In genomic region chr2:240568678-240569522, GRCh38 we compare ENCODE assay signal across 9 cellular contexts. TPM values are rescaled to one million over a fixed set of nuclear protein-coding genes. Genes with fewer than 3 reads are reported as not detected.
A peak's percentile ranks its signal among the peaks of the same experiment; 100 is the strongest.
DNase-seq lines count a peak whose midpoint lies in the region; ATAC-seq, FAIRE-seq and TF ChIP-seq lines count a peak whose summit lies in the region.
"Had no signal": no experiment of that assay in that cellular context is flagged by ENCODE, and none has a peak within 500 bp of the region (broad histone marks: within the 10 kb centered on the region; RNA-seq: fewer than 3 reads in every experiment).

No MANE protein-coding gene starts in this region.

- peaks cover 24 to 83% of the 10 kb centered on the region in 2 experiments for H3K4me1 ChIP-seq in K562 (replicated peaks in 1 of 2; ENCODE audit: control insufficient read depth in 2 of 2, insufficient read depth in 2 of 2, low read length in 2 of 2)

- 0 out of 2 replicates have a peak overlapping the region, but pooled peaks have one; percentile 45 for H2AFZ ChIP-seq in K562 (ENCODE audit: low read depth, low read length)

- DNase-seq in BJ (ENCODE audit: low read depth) (no peak), SK-N-MC (ENCODE audit: low read depth, low spot score) (no peak), K562 (ENCODE audit: extremely low read depth in 1 of 4, low spot score in 3 of 4) (peak; percentile 34 to 61 (median 55)), retinal pigment epithelial cell (ENCODE audit: low read depth) (no peak)

- TF ChIP-seq POLR2A in K562 (conservative IDR thresholded peaks at IDR 0.05): no peak

- ATAC-seq in GM18907 (IDR thresholded peaks at IDR 0.05; ENCODE audit: unreplicated experiment) (peak; percentile 17), HG03571 (IDR thresholded peaks at IDR 0.05; ENCODE audit: unreplicated experiment) (peak; percentile 19), K562 (no peak), HG03469 (IDR thresholded peaks at IDR 0.05; ENCODE audit: unreplicated experiment) (no peak)

- TF ChIP-seq CTCF in BJ (IDR thresholded peaks at IDR 0.05; ENCODE audit: insufficient read depth, low read depth, low read length) (no peak), K562 (IDR thresholded peaks at IDR 0.05 in 2 of 3, conservative IDR thresholded peaks at IDR 0.05 in 1 of 3; ENCODE audit: insufficient read depth in 2 of 3, low read depth in 1 of 3, low read length in 3 of 3) (no peak), retinal pigment epithelial cell (conservative IDR thresholded peaks at IDR 0.05; ENCODE audit: low read depth, low read length) (no peak)

- H3K4me3 ChIP-seq in BJ (ENCODE audit: low read depth, low read length) (peak overlapping the region; percentile 54), SK-N-MC (peak overlapping the region; percentile 82), K562 (peak overlapping the region; percentile 58), iPS-11a (ENCODE audit: low read depth, low read length) (peak overlapping the region; percentile 41), retinal pigment epithelial cell (ENCODE audit: low read length) (peak overlapping the region; percentile 47)

- H3K36me3 ChIP-seq in BJ (ENCODE audit: control insufficient read depth, insufficient read depth, low read length) (0 out of 2 replicates have a peak, but pooled peaks cover 1% of the 10 kb centered on the region), SK-N-MC (ENCODE audit: insufficient read depth, low read length) (no peaks in the 10 kb centered on the region), K562 (ENCODE audit: control insufficient read depth, insufficient read depth, low read length) (peaks cover 8% of the 10 kb centered on the region; the same call in 2 of the 3 replicates)

- no peak for FAIRE-seq in K562 (lab: Jason Lieb, UNC)
- FAIRE-seq: TTC549 had no signal

- H4K20me1 ChIP-seq in K562 (replicated peaks; ENCODE audit: control insufficient read depth, insufficient read depth, low read length): no peaks in the 10 kb centered on the region

- peaks cover 58% of the 10 kb centered on the region for H3K79me2 ChIP-seq in K562 (ENCODE audit: control insufficient read depth, insufficient read depth, low read length)

- no peak for TF ChIP-seq RAD21 in K562 (CRISPR knock-in tag; conservative IDR thresholded peaks at IDR 0.05 in 1 of 2, IDR thresholded peaks at IDR 0.05 in 1 of 2)

- POLR2A ChIA-PET in BJ (lab: Charles Lee) (no interaction called here), K562 (lab: Yijun Ruan, JAX) (interaction anchor here (0.6 to 1.4 kb wide), 3 partner anchors 10 to 18 kb away, joined by 3 to 5 read pairs (median 4); partner anchors contain the start of gene CAPN10)

- H3K27ac ChIP-seq in SK-N-MC (no peak overlapping the region), K562 (ENCODE audit: extremely low read depth, low read depth, low read length) (peak overlapping the region; percentile 59)

- no TSS peak for BruUV-seq in K562 (replicated peaks; lab: Mats Ljungman, UMichigan)

- in situ Hi-C loops in K562 (cut with MboI): no loop called here

- WGBS in K562 (ENCODE audit: insufficient coverage, low coverage, missing lambda C conversion rate): 3% methylated on average over 20 of the region's 93 CpGs

- H3K9ac ChIP-seq in SK-N-MC (ENCODE audit: insufficient read length): peak overlapping the region; percentile 69
- H3K9ac ChIP-seq in K562 (ENCODE audit: insufficient read depth in 1 of 2, low read depth in 2 of 2, low read length in 2 of 2): peak overlapping the region; percentile 42 to 89; a peak in 3 of 4 replicates

- no peaks in the 10 kb centered on the region for H3K9me3 ChIP-seq in SK-N-MC (ENCODE audit: low read depth, low read length)
- no peaks in the 10 kb centered on the region for H3K9me3 ChIP-seq in K562 (replicated peaks; ENCODE audit: control insufficient read depth, insufficient read depth, low read depth, low read length)

- CTCF ChIA-PET in BJ (lab: Yijun Ruan, JAX): interaction anchor here (0.6 to 1.4 kb wide), 4 partner anchors 9 to 968 kb away, joined by 3 to 5 read pairs (median 4); partner anchors contain the start of gene CAPN10
- CTCF ChIA-PET in K562 (lab: Yijun Ruan, JAX; ENCODE audit: low intra/inter-chr PET ratio): no interaction called here

- H3K9me1 ChIP-seq in K562 (ENCODE audit: control insufficient read depth, insufficient read depth, low read length): no peaks in the 10 kb centered on the region

- intact Hi-C loops in K562 (cut with micrococcal nuclease): loop anchor here (10.0 kb wide), 1 partner anchor 54 kb away; no protein-coding TSS in a partner anchor

- TF ChIP-seq EP300 in K562 (IDR thresholded peaks at IDR 0.05; ENCODE audit: low read length): no peak

- H3K27me3 ChIP-seq in BJ (ENCODE audit: control insufficient read depth, insufficient read depth, low read length): no peaks in the 10 kb centered on the region
- H3K27me3 ChIP-seq in K562 (ENCODE audit: control insufficient read depth in 2 of 2, insufficient read depth in 2 of 2, low read length in 2 of 2): no peaks in the 10 kb centered on the region

- peak overlapping the region; percentile 77 for H3K4me2 ChIP-seq in K562 (ENCODE audit: insufficient read depth, low read length)

RNA-seq across cellular contexts. Expression of gene RNPEPL1, which starts 0.6 kb away (rescaled TPM):
- 7.3 and 12.7 TPM in 2 replicates for polyA plus RNA-seq in BJ (2011; rRNA removed)
- 25.4 and 47.9 TPM in 2 replicates for polyA minus RNA-seq in BJ (2011; rRNA and poly(A)+ RNA removed)
- 13.5 and 56.3 TPM in 2 replicates for total RNA-seq in K562 (2011; cell fraction: chromatin; rRNA removed; ENCODE audit: low replicate concordance)
- total RNA-seq in K562 (2011; cell fraction: nucleolus; rRNA removed): 37.2 and 53.2 TPM in 2 replicates
- total RNA-seq in K562 (2011; cell fraction: nucleoplasm; rRNA removed): 20.7 and 21.8 TPM in 2 replicates
- total RNA-seq in K562 (2014; rRNA removed): 15.7 and 25.3 TPM in 2 replicates
- 1.7 and 2.5 TPM in 2 replicates for total RNA-seq in K562 (2014; rRNA removed; fragmentation: Illumina TruSeq; extraction: Trizol)
- total RNA-seq in K562 (2015; rRNA removed; fragmentation: Illumina TruSeq; extraction: Trizol): 7.0 and 7.1 TPM in 2 replicates
- 38.3 and 38.7 TPM in 2 replicates for total RNA-seq in K562 (2021)
- polyA plus RNA-seq in K562 (2011; rRNA removed): 5.5 and 10.0 TPM in 2 replicates
- polyA plus RNA-seq in K562 (2011; cell fraction: cytosol; rRNA removed): 12.6 and 28.4 TPM in 2 replicates
- 56.7 and 79.9 TPM in 2 replicates for polyA plus RNA-seq in K562 (2011; cell fraction: nucleus; rRNA removed)
- 21.9 and 55.2 TPM in 2 replicates for polyA plus RNA-seq in K562 (2012)
- polyA plus RNA-seq in K562 (2014; fragmentation: Illumina TruSeq; extraction: Trizol): 5.6 and 21.3 TPM in 2 replicates
- under 1 TPM; 0.07 to 0.45 TPM for polyA plus RNA-seq in K562 (2014; fragmentation: Nextera tagmentation; extraction: Ambion mirVana)
- polyA plus RNA-seq in K562 (2014; rRNA removed): 21.9 and 28.2 TPM in 2 replicates
- polyA minus RNA-seq in K562 (2011; rRNA and poly(A)+ RNA removed): 1.9 and 3.7 TPM in 2 replicates
- polyA minus RNA-seq in K562 (2011; cell fraction: cytosol; rRNA and poly(A)+ RNA removed): 29.7 and 42.0 TPM in 2 replicates
- 17.6 and 18.4 TPM in 2 replicates for polyA minus RNA-seq in K562 (2011; cell fraction: nucleus; rRNA and poly(A)+ RNA removed)

RNA-seq across cellular contexts. Expression of gene DUSP28, which starts 8.7 kb away (rescaled TPM):
- polyA plus RNA-seq in BJ (2011; rRNA removed) (3.1 and 4.6 TPM in 2 replicates), K562 (2011; rRNA removed) (7.5 and 8.1 TPM in 2 replicates), K562 (2014; fragmentation: Illumina TruSeq; extraction: Trizol) (4.1 and 4.7 TPM in 2 replicates), K562 (2014; fragmentation: Nextera tagmentation; extraction: Ambion mirVana) (1 to 10 TPM; 2.8 to 4.2 TPM), K562 (2014; rRNA removed) (4.7 and 5.4 TPM in 2 replicates)
- polyA minus RNA-seq in BJ (2011; rRNA and poly(A)+ RNA removed): 1.8 TPM in 2 replicates
- 9.2 and 12.9 TPM in 2 replicates for total RNA-seq in K562 (2011; cell fraction: chromatin; rRNA removed; ENCODE audit: low replicate concordance)
- 7.8 and 10.5 TPM in 2 replicates for total RNA-seq in K562 (2011; cell fraction: nucleolus; rRNA removed)
- 11.3 and 11.6 TPM in 2 replicates for total RNA-seq in K562 (2011; cell fraction: nucleoplasm; rRNA removed)
- total RNA-seq in K562 (2014; rRNA removed) (5.1 and 5.6 TPM in 2 replicates), K562 (2014; rRNA removed; fragmentation: Illumina TruSeq; extraction: Trizol) (4.2 and 5.8 TPM in 2 replicates), K562 (2015; rRNA removed; fragmentation: Illumina TruSeq; extraction: Trizol) (3.6 and 4.3 TPM in 2 replicates), K562 (2021) (3.3 and 6.3 TPM in 2 replicates)
- polyA plus RNA-seq in K562 (2011; cell fraction: cytosol; rRNA removed): 6.5 and 7.1 TPM in 2 replicates
- polyA plus RNA-seq in K562 (2011; cell fraction: nucleus; rRNA removed): 6.2 and 6.6 TPM in 2 replicates
- 5.6 and 7.6 TPM in 2 replicates for polyA plus RNA-seq in K562 (2012)
- 4.2 and 5.7 TPM in 2 replicates for polyA minus RNA-seq in K562 (2011; rRNA and poly(A)+ RNA removed)
- 1.2 and 2.1 TPM in 2 replicates for polyA minus RNA-seq in K562 (2011; cell fraction: cytosol; rRNA and poly(A)+ RNA removed)
- 3.4 and 3.8 TPM in 2 replicates for polyA minus RNA-seq in K562 (2011; cell fraction: nucleus; rRNA and poly(A)+ RNA removed)

RNA-seq across cellular contexts. Expression of gene ANKMY1, which starts 11.1 kb away (rescaled TPM):
- polyA plus RNA-seq in BJ (2011; rRNA removed) (4.4 and 6.8 TPM in 2 replicates), K562 (2011; rRNA removed) (13.0 and 18.7 TPM in 2 replicates), K562 (2014; fragmentation: Illumina TruSeq; extraction: Trizol) (12.4 and 13.8 TPM in 2 replicates), K562 (2014; fragmentation: Nextera tagmentation; extraction: Ambion mirVana) (under 1 TPM; 0.75 to 0.87 TPM), K562 (2014; rRNA removed) (11.7 and 11.9 TPM in 2 replicates)
- 9.4 and 11.2 TPM in 2 replicates for polyA minus RNA-seq in BJ (2011; rRNA and poly(A)+ RNA removed)
- total RNA-seq in K562 (2011; cell fraction: chromatin; rRNA removed; ENCODE audit: low replicate concordance): 94.4 and 106 TPM in 2 replicates
- total RNA-seq in K562 (2011; cell fraction: nucleolus; rRNA removed): 48.0 and 49.5 TPM in 2 replicates
- total RNA-seq in K562 (2011; cell fraction: nucleoplasm; rRNA removed): 47.5 and 60.0 TPM in 2 replicates
- total RNA-seq in K562 (2014; rRNA removed) (7.7 and 8.2 TPM in 2 replicates), K562 (2014; rRNA removed; fragmentation: Illumina TruSeq; extraction: Trizol) (4.4 and 6.4 TPM in 2 replicates), K562 (2015; rRNA removed; fragmentation: Illumina TruSeq; extraction: Trizol) (10.7 and 12.3 TPM in 2 replicates), K562 (2021) (15.1 and 16.0 TPM in 2 replicates)
- 13.4 and 18.3 TPM in 2 replicates for polyA plus RNA-seq in K562 (2011; cell fraction: cytosol; rRNA removed)
- polyA plus RNA-seq in K562 (2011; cell fraction: nucleus; rRNA removed): 66.3 and 91.6 TPM in 2 replicates
- 12.3 and 19.9 TPM in 2 replicates for polyA plus RNA-seq in K562 (2012)
- 22.6 and 23.1 TPM in 2 replicates for polyA minus RNA-seq in K562 (2011; rRNA and poly(A)+ RNA removed)
- 9.9 and 13.2 TPM in 2 replicates for polyA minus RNA-seq in K562 (2011; cell fraction: cytosol; rRNA and poly(A)+ RNA removed)
- 34.6 and 45.8 TPM in 2 replicates for polyA minus RNA-seq in K562 (2011; cell fraction: nucleus; rRNA and poly(A)+ RNA removed)

RNA-seq across cellular contexts. Expression of gene CAPN10, which starts 17.6 kb away (rescaled TPM):
- polyA plus RNA-seq in BJ (2011; rRNA removed): 7.6 and 14.9 TPM in 2 replicates
- 4.6 and 7.8 TPM in 2 replicates for polyA minus RNA-seq in BJ (2011; rRNA and poly(A)+ RNA removed)
- 47.6 and 128 TPM in 2 replicates for total RNA-seq in K562 (2011; cell fraction: chromatin; rRNA removed; ENCODE audit: low replicate concordance)
- 79.5 and 81.2 TPM in 2 replicates for total RNA-seq in K562 (2011; cell fraction: nucleolus; rRNA removed)
- 52.6 and 61.5 TPM in 2 replicates for total RNA-seq in K562 (2011; cell fraction: nucleoplasm; rRNA removed)
- total RNA-seq in K562 (2014; rRNA removed): 18.6 and 24.3 TPM in 2 replicates
- total RNA-seq in K562 (2014; rRNA removed; fragmentation: Illumina TruSeq; extraction: Trizol): 3.7 and 4.1 TPM in 2 replicates
- 10.4 and 14.5 TPM in 2 replicates for total RNA-seq in K562 (2015; rRNA removed; fragmentation: Illumina TruSeq; extraction: Trizol)
- 19.3 and 25.3 TPM in 2 replicates for total RNA-seq in K562 (2021)
- polyA plus RNA-seq in K562 (2011; rRNA removed): 8.4 and 14.0 TPM in 2 replicates
- polyA plus RNA-seq in K562 (2011; cell fraction: cytosol; rRNA removed): 8.3 and 17.5 TPM in 2 replicates
- 81.9 and 107 TPM in 2 replicates for polyA plus RNA-seq in K562 (2011; cell fraction: nucleus; rRNA removed)
- 11.4 and 22.7 TPM in 2 replicates for polyA plus RNA-seq in K562 (2012)
- 4.7 and 8.9 TPM in 2 replicates for polyA plus RNA-seq in K562 (2014; fragmentation: Illumina TruSeq; extraction: Trizol)
- under 1 TPM; 0.08 to 0.41 TPM for polyA plus RNA-seq in K562 (2014; fragmentation: Nextera tagmentation; extraction: Ambion mirVana)
- 26.1 and 26.8 TPM in 2 replicates for polyA plus RNA-seq in K562 (2014; rRNA removed)
- 3.7 and 4.6 TPM in 2 replicates for polyA minus RNA-seq in K562 (2011; rRNA and poly(A)+ RNA removed)
- 7.4 and 9.3 TPM in 2 replicates for polyA minus RNA-seq in K562 (2011; cell fraction: cytosol; rRNA and poly(A)+ RNA removed)
- polyA minus RNA-seq in K562 (2011; cell fraction: nucleus; rRNA and poly(A)+ RNA removed): 26.9 and 33.0 TPM in 2 replicates

RNA-seq across cellular contexts. Expression of gene GPR35, which starts 56.4 kb away (rescaled TPM):
- polyA plus RNA-seq in BJ (2011; rRNA removed) (0.10 and 0.17 TPM in 2 replicates), K562 (2011; rRNA removed) (0.04 and 0.19 TPM in 2 replicates), K562 (2014; fragmentation: Illumina TruSeq; extraction: Trizol) (0.08 TPM in 1 of 2 replicates, not detected in the other), K562 (2014; fragmentation: Nextera tagmentation; extraction: Ambion mirVana) (not detected), K562 (2014; rRNA removed) (0.12 and 0.29 TPM in 2 replicates)
- not detected in 2 replicates for polyA minus RNA-seq in BJ (2011; rRNA and poly(A)+ RNA removed)
- 0.40 and 0.76 TPM in 2 replicates for total RNA-seq in K562 (2011; cell fraction: chromatin; rRNA removed; ENCODE audit: low replicate concordance)
- 0.50 and 0.53 TPM in 2 replicates for total RNA-seq in K562 (2011; cell fraction: nucleolus; rRNA removed)
- 0.73 TPM in 1 of 2 replicates, not detected in the other for total RNA-seq in K562 (2011; cell fraction: nucleoplasm; rRNA removed)
- total RNA-seq in K562 (2014; rRNA removed) (0.50 TPM in 1 of 2 replicates, not detected in the other), K562 (2014; rRNA removed; fragmentation: Illumina TruSeq; extraction: Trizol) (0.07 TPM in 1 of 2 replicates, not detected in the other), K562 (2015; rRNA removed; fragmentation: Illumina TruSeq; extraction: Trizol) (0.29 and 0.34 TPM in 2 replicates), K562 (2021) (0.20 and 0.33 TPM in 2 replicates)
- 0.13 and 0.25 TPM in 2 replicates for polyA plus RNA-seq in K562 (2011; cell fraction: cytosol; rRNA removed)
- 1.2 TPM in 2 replicates for polyA plus RNA-seq in K562 (2011; cell fraction: nucleus; rRNA removed)
- polyA plus RNA-seq in K562 (2012): 0.29 and 1.5 TPM in 2 replicates
- polyA minus RNA-seq in K562 (2011; rRNA and poly(A)+ RNA removed): 0.11 and 0.15 TPM in 2 replicates
- not detected in 2 replicates for polyA minus RNA-seq in K562 (2011; cell fraction: cytosol; rRNA and poly(A)+ RNA removed)
- 0.13 and 0.22 TPM in 2 replicates for polyA minus RNA-seq in K562 (2011; cell fraction: nucleus; rRNA and poly(A)+ RNA removed)

Comparison
In these comparisons a context has a peak if more than half of its experiments do, and no peak if none do; other contexts are left out.
1. DNase-seq: peak in K562 (4 of 4); none in BJ (single experiment), SK-N-MC (single experiment) and retinal pigment epithelial cell (single experiment).
2. ATAC-seq: peak in GM18907 (single experiment) and HG03571 (single experiment); none in K562 (single experiment) and HG03469 (single experiment).
3. Peak in every context shown above with its lines, with median percentiles within 50 percentile points of each other: H3K4me3 ChIP-seq.